ENCODE assay signal across 10 cellular contexts in genomic region chr3:114380233-114380645, GRCh38.
A peak's percentile ranks its signal among the peaks of the same experiment; 100 is the strongest.
DNase-seq lines count a peak whose midpoint lies in the region; ATAC-seq, FAIRE-seq and TF ChIP-seq lines count a peak whose summit lies in the region.
"Had no signal": no experiment of that assay in that cellular context is flagged by ENCODE, and none has a peak within 500 bp of the region (broad histone marks: within the 10 kb centered on the region; RNA-seq: fewer than 3 reads in every experiment).

No MANE protein-coding gene starts in this region.

- no peaks in the 10 kb centered on the region for H3K27me3 ChIP-seq in ectodermal cell (ENCODE audit: control insufficient read depth, insufficient read depth, low read length, poor library complexity, severe bottlenecking)
- H3K27me3 ChIP-seq in left lung: no peaks in the 10 kb centered on the region
- H3K27me3 ChIP-seq in stomach: no peaks in the 10 kb centered on the region

- DNase-seq in H54 (ENCODE audit: insufficient read length, low spot score) (no peak), left lung (peak; percentile 31 to 59), stomach (peak; percentile 29), NCI-H2227 treated with DMSO at 0.1 percent for 48 hours (lab: John Stamatoyannopoulos, UW) (no peak), HuH-7 (ENCODE audit: low spot score) (no peak)
- DNase-seq in activated CD8-positive, alpha-beta T cell treated with anti-CD3 and anti-CD28 coated beads, Interleukin-2, amount 10 ng/mL, durations not matched to agents 7 days and 5 days: no peak
- DNase-seq: NCI-H1694 had no signal

- H3K36me3 ChIP-seq in ectodermal cell (ENCODE audit: control insufficient read depth, insufficient read depth, low read length) (no peaks in the 10 kb centered on the region), left lung (peaks cover 0 to 21% of the 10 kb centered on the region in 2 donors), stomach (peaks cover 0 to 30% (median 25%) of the 10 kb centered on the region in 4 donors)

- no peaks in the 10 kb centered on the region for H3K9me3 Mint-ChIP-seq in activated CD8-positive, alpha-beta T cell treated with anti-CD3 and anti-CD28 coated beads, Interleukin-2, amount 10 ng/mL, durations not matched to agents 7 days and 5 days (ENCODE audit: insufficient read depth)

- H3K27ac Mint-ChIP-seq in activated CD8-positive, alpha-beta T cell treated with anti-CD3 and anti-CD28 coated beads, Interleukin-2, amount 10 ng/mL, durations not matched to agents 7 days and 5 days: no peak overlapping the region

- TF ChIP-seq POLR2A in H54 (IDR thresholded peaks at IDR 0.05; ENCODE audit: low read depth, low read length) (no peak), stomach (IDR thresholded peaks at IDR 0.05) (no peak)

- peak; percentile 81 for FAIRE-seq in H54 (lab: Jason Lieb, UNC)
- FAIRE-seq: TTC549 had no signal

- H3K4me1 Mint-ChIP-seq in activated CD8-positive, alpha-beta T cell treated with anti-CD3 and anti-CD28 coated beads, Interleukin-2, amount 10 ng/mL, durations not matched to agents 7 days and 5 days (ENCODE audit: low read depth): peaks cover 2% of the 10 kb centered on the region

- TF ChIP-seq EP300 in stomach (IDR thresholded peaks at IDR 0.05): no peak

- no peaks in the 10 kb centered on the region for H3K9me3 ChIP-seq in ectodermal cell (ENCODE audit: control insufficient read depth, low read length)
- no peaks in the 10 kb centered on the region for H3K9me3 ChIP-seq in left lung
- no peaks in the 10 kb centered on the region for H3K9me3 ChIP-seq in stomach

- H3K4me1 ChIP-seq in ectodermal cell (ENCODE audit: control insufficient read depth, insufficient read depth, low read length) (peaks cover 4% of the 10 kb centered on the region), left lung (peaks cover 0 to 11% of the 10 kb centered on the region in 2 donors), stomach (peaks cover 6 to 46% (median 22%) of the 10 kb centered on the region in 4 donors)

- ATAC-seq in left lung (peak; percentile 34), HG02623 (IDR thresholded peaks at IDR 0.05; ENCODE audit: unreplicated experiment) (no peak)
- ATAC-seq in activated CD8-positive, alpha-beta T cell treated with anti-CD3 and anti-CD28 coated beads, Interleukin-2, amount 10 ng/mL, durations not matched to agents 7 days and 5 days: no peak

- H3K27me3 Mint-ChIP-seq in activated CD8-positive, alpha-beta T cell treated with anti-CD3 and anti-CD28 coated beads, Interleukin-2, amount 10 ng/mL, durations not matched to agents 7 days and 5 days (ENCODE audit: low read depth): no peaks in the 10 kb centered on the region

- POLR2A ChIA-PET in activated CD8-positive, alpha-beta T cell treated with anti-CD3 and anti-CD28 coated beads, Interleukin-2, amount 10 ng/mL, durations not matched to agents 7 days and 5 days (lab: Charles Lee): interaction anchor here (0.7 kb wide), 1 partner anchor 52 kb away, joined by 3 read pairs; no protein-coding TSS in a partner anchor

- 73 to 90% methylated on average over 4 of the region's 4 CpGs for WGBS in ectodermal cell, 2 experiments
- 50 to 82% (median 62%) methylated on average over 4 of the region's 4 CpGs for WGBS in stomach, 5 donors

- no peak overlapping the region for H3K4me3 Mint-ChIP-seq in activated CD8-positive, alpha-beta T cell treated with anti-CD3 and anti-CD28 coated beads, Interleukin-2, amount 10 ng/mL, durations not matched to agents 7 days and 5 days

- H3K27ac ChIP-seq in ectodermal cell (ENCODE audit: insufficient read depth, low read depth, low read length, poor library complexity, severe bottlenecking): peak overlapping the region; percentile 73
- peak overlapping the region; percentile 33 to 69 for H3K27ac ChIP-seq in left lung
- peak overlapping the region in 4 of 5 donors; percentile 45 to 72 (median 53) for H3K27ac ChIP-seq in stomach

- intact Hi-C loops in left lung (cut with DNase I): no loop called here
- intact Hi-C loops in stomach (cut with DNase I; ENCODE audit: low total_unique reads): loop anchor here (10.0 kb wide), 1 partner anchor 785 kb away; no protein-coding TSS in a partner anchor

- H3K4me3 ChIP-seq in ectodermal cell (ENCODE audit: insufficient read depth, low read depth, low read length): no peak overlapping the region
- H3K4me3 ChIP-seq in left lung: no peak overlapping the region
- no peak overlapping the region for H3K4me3 ChIP-seq in stomach

- TF ChIP-seq CTCF in left lung (IDR thresholded peaks at IDR 0.05) (no peak), stomach (IDR thresholded peaks at IDR 0.05) (no peak)

- no peaks in the 10 kb centered on the region for H3K36me3 Mint-ChIP-seq in activated CD8-positive, alpha-beta T cell treated with anti-CD3 and anti-CD28 coated beads, Interleukin-2, amount 10 ng/mL, durations not matched to agents 7 days and 5 days (ENCODE audit: low read depth)

- CTCF ChIA-PET in activated CD8-positive, alpha-beta T cell treated with anti-CD3 and anti-CD28 coated beads, Interleukin-2, amount 10 ng/mL, durations not matched to agents 7 days and 5 days (lab: Charles Lee): interaction anchor here (1.0 to 18.2 kb wide), 7 partner anchors 15 to 227 kb away, joined by 3 to 252 read pairs (median 4); no protein-coding TSS in a partner anchor

Comparison
In these comparisons a context has a peak if more than half of its experiments do, and no peak if none do; other contexts are left out.
1. DNase-seq: peak in left lung (2 of 2) and stomach (single experiment); none in H54 (single experiment), NCI-H2227 treated with DMSO at 0.1 percent for 48 hours (single experiment), activated CD8-positive, alpha-beta T cell treated with anti-CD3 and anti-CD28 coated beads, Interleukin-2, amount 10 ng/mL, durations not matched to agents 7 days and 5 days (single experiment) and HuH-7 (single experiment).
2. Peak in every context shown above with its lines, with median percentiles within 50 percentile points of each other: H3K27ac ChIP-seq.